In the genomic region with DNA sequence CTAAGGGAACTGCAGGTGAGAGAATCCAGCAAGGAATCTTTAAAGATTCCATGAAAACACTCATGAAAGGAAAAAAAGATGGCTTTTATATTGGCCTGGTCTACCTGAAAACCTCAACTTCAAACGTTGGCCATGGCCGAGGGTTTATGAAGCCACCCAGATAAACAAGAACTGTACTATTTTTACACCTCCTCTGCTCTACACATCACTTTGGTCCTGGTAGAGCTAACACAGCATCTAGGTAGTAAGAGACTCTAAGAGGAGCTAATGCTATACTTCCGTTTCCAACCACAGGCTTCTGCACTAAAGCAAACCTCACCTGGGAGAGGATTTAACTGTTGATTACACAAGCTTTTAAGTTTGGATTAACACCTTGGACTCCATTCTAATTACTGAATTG, we compare ENCODE assay signal across 29 cellular contexts.
"Had no signal": no experiment of that assay in that cellular context is flagged by ENCODE, and none has a peak within 500 bp of the region (broad histone marks: within the 10 kb centered on the region; RNA-seq: fewer than 3 reads in every experiment).

No MANE protein-coding gene starts in this region.

- H3K4me1 ChIP-seq: ascending aorta, breast epithelium had no signal

- H3K36me3 ChIP-seq: ascending aorta, breast epithelium, cardiac muscle cell had no signal

- ATAC-seq: activated naive CD4-positive, alpha-beta T cell treated with anti-CD3 and anti-CD28 coated beads, Interleukin-2, amount 50 U/mL, for 72 hours; activated T-cell treated with anti-CD3 and anti-CD28 coated beads, Interleukin-2, amount 50 U/mL, for 72 hours had no signal

- H3K9me3 ChIP-seq: ascending aorta, breast epithelium had no signal

- H3K4me3 Mint-ChIP-seq: activated CD4-positive, alpha-beta memory T cell treated with anti-CD3 and anti-CD28 coated beads, Interleukin-2, amount 10 ng/mL, durations not matched to agents 7 days and 5 days; activated CD4-positive, alpha-beta T cell treated with anti-CD3 and anti-CD28 coated beads, Interleukin-2, amount 10 ng/mL, durations not matched to agents 7 days and 5 days; activated naive CD4-positive, alpha-beta T cell treated with anti-CD3 and anti-CD28 coated beads, Interleukin-2, amount 10 ng/mL, durations not matched to agents 7 days and 5 days; activated naive CD8-positive, alpha-beta T cell treated with anti-CD3 and anti-CD28 coated beads, Interleukin-2, amount 10 ng/mL, durations not matched to agents 7 days and 5 days; activated T-cell treated with anti-CD3 and anti-CD28 coated beads, Interleukin-2, amount 50 U/mL, for 24 hours; activated T-cell treated with anti-CD3 and anti-CD28 coated beads, Interleukin-2, amount 50 U/mL, for 72 hours; dendritic cell treated with granulocyte-macrophage colony-stimulating factor and Interleukin-4, amounts not matched to agents 40 ng/mL and 50 ng/mL, for 4 days had no signal

- H3K36me3 Mint-ChIP-seq: activated naive CD4-positive, alpha-beta T cell treated with anti-CD3 and anti-CD28 coated beads, Interleukin-2, amount 10 ng/mL, durations not matched to agents 7 days and 5 days; activated naive CD4-positive, alpha-beta T cell treated with anti-CD3 and anti-CD28 coated beads, Interleukin-2, amount 50 U/mL, for 72 hours; activated naive CD8-positive, alpha-beta T cell treated with anti-CD3 and anti-CD28 coated beads, Interleukin-2, amount 10 ng/mL, durations not matched to agents 7 days and 5 days; brain had no signal

- H3K9me3 Mint-ChIP-seq: activated CD4-positive, alpha-beta memory T cell treated with anti-CD3 and anti-CD28 coated beads, Interleukin-2, amount 10 ng/mL, durations not matched to agents 7 days and 5 days; activated CD4-positive, alpha-beta T cell treated with anti-CD3 and anti-CD28 coated beads, Interleukin-2, amount 10 ng/mL, durations not matched to agents 7 days and 5 days; activated naive CD8-positive, alpha-beta T cell treated with anti-CD3 and anti-CD28 coated beads, Interleukin-2, amount 10 ng/mL, durations not matched to agents 7 days and 5 days; activated T-cell treated with anti-CD3 and anti-CD28 coated beads, Interleukin-2, amount 50 U/mL, for 72 hours; brain; dendritic cell treated with granulocyte-macrophage colony-stimulating factor and Interleukin-4, amounts not matched to agents 40 ng/mL and 50 ng/mL, for 4 days had no signal

- H3K27me3 Mint-ChIP-seq: activated CD4-positive, alpha-beta memory T cell treated with anti-CD3 and anti-CD28 coated beads, Interleukin-2, amount 10 ng/mL, durations not matched to agents 7 days and 5 days; activated CD4-positive, alpha-beta T cell treated with anti-CD3 and anti-CD28 coated beads, Interleukin-2, amount 10 ng/mL, durations not matched to agents 7 days and 5 days; activated naive CD4-positive, alpha-beta T cell treated with anti-CD3 and anti-CD28 coated beads, Interleukin-2, amount 10 ng/mL, durations not matched to agents 7 days and 5 days; activated naive CD8-positive, alpha-beta T cell treated with anti-CD3 and anti-CD28 coated beads, Interleukin-2, amount 10 ng/mL, durations not matched to agents 7 days and 5 days; activated T-cell treated with anti-CD3 and anti-CD28 coated beads, Interleukin-2, amount 50 U/mL, for 24 hours; brain; dendritic cell treated with granulocyte-macrophage colony-stimulating factor and Interleukin-4, amounts not matched to agents 40 ng/mL and 50 ng/mL, for 4 days had no signal

- H3K4me3 ChIP-seq: ascending aorta, breast epithelium, cardiac muscle cell, coronary artery, dorsolateral prefrontal cortex had no signal

- H3K27ac ChIP-seq: ascending aorta, breast epithelium, cardiac muscle cell, coronary artery, dorsolateral prefrontal cortex, epithelial cell of prostate had no signal

- H3K27ac Mint-ChIP-seq: activated CD4-positive, alpha-beta memory T cell treated with anti-CD3 and anti-CD28 coated beads, Interleukin-2, amount 10 ng/mL, durations not matched to agents 7 days and 5 days; activated CD4-positive, alpha-beta T cell treated with anti-CD3 and anti-CD28 coated beads, Interleukin-2, amount 10 ng/mL, durations not matched to agents 7 days and 5 days; activated naive CD4-positive, alpha-beta T cell treated with anti-CD3 and anti-CD28 coated beads, Interleukin-2, amount 10 ng/mL, durations not matched to agents 7 days and 5 days; activated naive CD4-positive, alpha-beta T cell treated with anti-CD3 and anti-CD28 coated beads, Interleukin-2, amount 50 U/mL, for 72 hours; activated naive CD8-positive, alpha-beta T cell treated with anti-CD3 and anti-CD28 coated beads, Interleukin-2, amount 10 ng/mL, durations not matched to agents 7 days and 5 days; activated T-cell treated with anti-CD3 and anti-CD28 coated beads, Interleukin-2, amount 50 U/mL, for 24 hours; activated T-cell treated with anti-CD3 and anti-CD28 coated beads, Interleukin-2, amount 50 U/mL, for 72 hours; dendritic cell treated with granulocyte-macrophage colony-stimulating factor and Interleukin-4, amounts not matched to agents 40 ng/mL and 50 ng/mL, for 4 days had no signal

- DNase-seq: activated CD4-positive, alpha-beta memory T cell treated with anti-CD3 and anti-CD28 coated beads, Interleukin-2, amount 10 ng/mL, durations not matched to agents 7 days and 5 days; activated CD4-positive, alpha-beta T cell treated with anti-CD3 and anti-CD28 coated beads for 1 hour; activated CD4-positive, alpha-beta T cell treated with anti-CD3 and anti-CD28 coated beads for 4 hours; activated CD4-positive, alpha-beta T cell treated with anti-CD3 and anti-CD28 coated beads, Interleukin-2, amount 10 ng/mL, durations not matched to agents 7 days and 5 days; activated CD4-positive, alpha-beta T cell treated with anti-CD3 and anti-CD28 coated beads, Interleukin-2, amount 50 U/mL, for 4 hours; activated CD8-positive, alpha-beta memory T cell treated with anti-CD3 and anti-CD28 coated beads, Interleukin-2, amount 50 U/mL, for 48 hours; activated gamma-delta T cell; activated naive CD4-positive, alpha-beta T cell; activated naive CD4-positive, alpha-beta T cell treated with anti-CD3 and anti-CD28 coated beads, Interleukin-2, amount 10 ng/mL, durations not matched to agents 7 days and 5 days; activated naive CD8-positive, alpha-beta T cell treated with anti-CD3 and anti-CD28 coated beads, Interleukin-2, amount 10 ng/mL, durations not matched to agents 7 days and 5 days; activated T-cell treated with anti-CD3 and anti-CD28 coated beads for 4 hours; activated T-cell treated with anti-CD3 and anti-CD28 coated beads, Interleukin-2, amount 50 U/mL, for 24 hours; activated T-cell treated with anti-CD3 and anti-CD28 coated beads, Interleukin-2, amount 50 U/mL, for 72 hours; central memory CD4-positive, alpha-beta T cell; cerebellar nuclear complex; dorsolateral prefrontal cortex; effector memory CD4-positive, alpha-beta T cell; foreskin fibroblast; head of caudate nucleus; hippocampal formation; T-helper 2 cell had no signal

- H3K27me3 ChIP-seq: ascending aorta, breast epithelium, cardiac muscle cell, dorsolateral prefrontal cortex had no signal

- H3K4me1 Mint-ChIP-seq: activated CD4-positive, alpha-beta memory T cell treated with anti-CD3 and anti-CD28 coated beads, Interleukin-2, amount 10 ng/mL, durations not matched to agents 7 days and 5 days; activated CD4-positive, alpha-beta T cell treated with anti-CD3 and anti-CD28 coated beads, Interleukin-2, amount 10 ng/mL, durations not matched to agents 7 days and 5 days; activated naive CD4-positive, alpha-beta T cell treated with anti-CD3 and anti-CD28 coated beads, Interleukin-2, amount 10 ng/mL, durations not matched to agents 7 days and 5 days; activated naive CD8-positive, alpha-beta T cell treated with anti-CD3 and anti-CD28 coated beads, Interleukin-2, amount 10 ng/mL, durations not matched to agents 7 days and 5 days had no signal
